In genomic region chr18:76592981-76593381, GRCh38 we compare ENCODE assay signal across 20 cellular contexts.
DNase-seq lines count a peak whose midpoint lies in the region; ATAC-seq and TF ChIP-seq lines count a peak whose summit lies in the region.
"Had no signal": no experiment of that assay in that cellular context is flagged by ENCODE, and none has a peak within 500 bp of the region (broad histone marks: within the 10 kb centered on the region; RNA-seq: fewer than 3 reads in every experiment).

No MANE protein-coding gene starts in this region.

- no peak overlapping the region for H2BK5ac ChIP-seq in mesenchymal stem cell (ENCODE audit: low read depth, low read length, poor library complexity, severe bottlenecking)

- WGBS in mesenchymal stem cell: 25% methylated on average over 10 of the region's 10 CpGs

- POLR2A ChIA-PET in naive thymus-derived CD8-positive, alpha-beta T cell (lab: Charles Lee): no interaction called here

- H3K4me3 ChIP-seq in H7 (ENCODE audit: insufficient read depth, low read depth, low read length) (no peak overlapping the region), cardiac fibroblast (replicated peaks in 1 of 2; ENCODE audit: low read depth in 2 of 2, low read length in 2 of 2) (no peak overlapping the region), mesenchymal stem cell (ENCODE audit: insufficient read depth in 1 of 2, low read depth in 1 of 2, low read length in 2 of 2) (no peak overlapping the region)
- H3K4me3 ChIP-seq: gastroesophageal sphincter had no signal

- peak overlapping the region; percentile 24 for H4K8ac ChIP-seq in mesenchymal stem cell (ENCODE audit: low read length)

- no peak overlapping the region for H2AFZ ChIP-seq in mesenchymal stem cell (ENCODE audit: low read depth, low read length)

- no peak overlapping the region for H3K4ac ChIP-seq in mesenchymal stem cell (ENCODE audit: low read depth in 1 of 2, low read length in 2 of 2)

- H3K27me3 Mint-ChIP-seq in naive thymus-derived CD8-positive, alpha-beta T cell: peaks cover 27 to 71% (median 48%) of the 10 kb centered on the region in 5 donors

- no peak overlapping the region for H3K14ac ChIP-seq in mesenchymal stem cell (ENCODE audit: low read length in 2 of 2)

- no peak for TF ChIP-seq CTCF in cardiac fibroblast (IDR thresholded peaks at IDR 0.05; ENCODE audit: low read depth, low read length)

- no peak overlapping the region for H3K9ac ChIP-seq in mesenchymal stem cell (ENCODE audit: low read length)

- no peaks in the 10 kb centered on the region for H3K79me1 ChIP-seq in mesenchymal stem cell (replicated peaks; ENCODE audit: low read length, poor library complexity, severe bottlenecking)

- H3K27ac ChIP-seq in mesenchymal stem cell (ENCODE audit: low read length, poor library complexity, severe bottlenecking): no peak overlapping the region
- H3K27ac ChIP-seq: gastroesophageal sphincter had no signal

- H3K4me1 ChIP-seq in mesenchymal stem cell (ENCODE audit: control insufficient read depth, insufficient read depth, low read depth, low read length): peaks cover 1% of the 10 kb centered on the region

- peaks cover 0 to 6% (median 0%) of the 10 kb centered on the region in 9 donors for H3K9me3 Mint-ChIP-seq in naive thymus-derived CD8-positive, alpha-beta T cell
- H3K9me3 Mint-ChIP-seq: activated CD4-positive, alpha-beta memory T cell treated with anti-CD3 and anti-CD28 coated beads for 36 hours; activated T-cell treated with anti-CD3 and anti-CD28 coated beads, Interleukin-2, amount 50 U/mL, for 72 hours; effector memory CD8-positive, alpha-beta T cell had no signal

- H2AK5ac ChIP-seq in mesenchymal stem cell (ENCODE audit: low read length, severe bottlenecking): no peak overlapping the region

- H3K23ac ChIP-seq in mesenchymal stem cell (ENCODE audit: low read length in 2 of 2): peak overlapping the region in 1 of 2 experiments; percentile 74

- H2BK120ac ChIP-seq in mesenchymal stem cell (ENCODE audit: low read depth, low read length): no peak overlapping the region

- no peak overlapping the region for H3K4me3 Mint-ChIP-seq in naive thymus-derived CD8-positive, alpha-beta T cell
- H3K4me3 Mint-ChIP-seq: activated CD4-positive, alpha-beta memory T cell treated with anti-CD3 and anti-CD28 coated beads for 36 hours; activated T-cell treated with anti-CD3 and anti-CD28 coated beads, Interleukin-2, amount 50 U/mL, for 72 hours; B cell; effector memory CD8-positive, alpha-beta T cell; immature natural killer cell; memory B cell had no signal

- H3K27me3 ChIP-seq in H7 (ENCODE audit: control insufficient read depth, insufficient read depth, low read length) (no peaks in the 10 kb centered on the region), mesenchymal stem cell (ENCODE audit: control insufficient read depth in 1 of 2, insufficient read depth in 1 of 2, low read length in 2 of 2) (peaks cover 24 to 26% of the 10 kb centered on the region in 2 experiments)

- H3K36me3 ChIP-seq in H7 (replicated peaks; ENCODE audit: control insufficient read depth, insufficient read depth, low read length): no peaks in the 10 kb centered on the region
- no peaks in the 10 kb centered on the region for H3K36me3 ChIP-seq in mesenchymal stem cell (ENCODE audit: control insufficient read depth in 1 of 2, insufficient read depth in 2 of 2, low read depth in 1 of 2, low read length in 2 of 2)
- H3K36me3 ChIP-seq: gastroesophageal sphincter had no signal

- no peak overlapping the region for H2BK12ac ChIP-seq in mesenchymal stem cell (ENCODE audit: low read length in 2 of 2)

- H3K18ac ChIP-seq in mesenchymal stem cell (ENCODE audit: low read depth in 1 of 2, low read length in 2 of 2): no peak overlapping the region

- H4K91ac ChIP-seq in mesenchymal stem cell (ENCODE audit: low read length): no peak overlapping the region

- no peak overlapping the region for H2BK15ac ChIP-seq in mesenchymal stem cell (ENCODE audit: low read depth, poor library complexity, severe bottlenecking)

- H3K4me1 Mint-ChIP-seq in naive thymus-derived CD8-positive, alpha-beta T cell: peaks cover 8 to 12% (median 11%) of the 10 kb centered on the region in 4 donors
- H3K4me1 Mint-ChIP-seq: memory B cell had no signal

- no peak for ATAC-seq in HG02571 (IDR thresholded peaks at IDR 0.05; ENCODE audit: unreplicated experiment)
- ATAC-seq in naive thymus-derived CD8-positive, alpha-beta T cell: no peak
- ATAC-seq: activated T-cell treated with anti-CD3 and anti-CD28 coated beads, Interleukin-2, amount 50 U/mL, for 72 hours; effector memory CD8-positive, alpha-beta T cell; gastroesophageal sphincter; SK-N-SH treated with all-trans-retinoic acid at 6 μM for 48 hours had no signal

- H3K36me3 Mint-ChIP-seq in naive thymus-derived CD8-positive, alpha-beta T cell: peaks cover 0 to 5% (median 0%) of the 10 kb centered on the region in 3 donors
- H3K36me3 Mint-ChIP-seq: activated CD4-positive, alpha-beta memory T cell treated with anti-CD3 and anti-CD28 coated beads for 36 hours; immature natural killer cell; memory B cell had no signal

- DNase-seq in H7 (peak; percentile 68), NCI-H2107 (lab: John Stamatoyannopoulos, UW) (peak; percentile 39), cardiac fibroblast (ENCODE audit: low read depth in 2 of 2) (peak; percentile 17 to 22), mesenchymal stem cell (peak; percentile 56), mesenteric fat pad (ENCODE audit: low spot score) (no peak), cortex of kidney (lab: John Stamatoyannopoulos, UW) (no peak)
- no peak for DNase-seq in naive thymus-derived CD8-positive, alpha-beta T cell
- DNase-seq: activated CD4-positive, alpha-beta memory T cell treated with anti-CD3 and anti-CD28 coated beads for 36 hours; activated T-cell treated with anti-CD3 and anti-CD28 coated beads, Interleukin-2, amount 50 U/mL, for 72 hours; central memory CD4-positive, alpha-beta T cell; DMS 273 treated with DMSO at 0.1 percent for 48 hours; effector memory CD8-positive, alpha-beta T cell; immature natural killer cell; NCI-H2171 treated with DMSO at 0.1 percent for 48 hours; stimulated activated CD4-positive, alpha-beta T cell treated with anti-CD3 and anti-CD28 coated beads, Interleukin-4, amount 100 ng/mL, for 24 hours had no signal

- no peak overlapping the region for H3K4me2 ChIP-seq in mesenchymal stem cell (ENCODE audit: low read length, poor library complexity, severe bottlenecking)

- H3K9me3 ChIP-seq in mesenchymal stem cell (ENCODE audit: control insufficient read depth, low read length): no peaks in the 10 kb centered on the region
- H3K9me3 ChIP-seq: gastroesophageal sphincter had no signal

- peak overlapping the region in 1 of 10 donors; percentile 57 for H3K27ac Mint-ChIP-seq in naive thymus-derived CD8-positive, alpha-beta T cell
- H3K27ac Mint-ChIP-seq: activated CD4-positive, alpha-beta memory T cell treated with anti-CD3 and anti-CD28 coated beads for 36 hours; activated T-cell treated with anti-CD3 and anti-CD28 coated beads, Interleukin-2, amount 50 U/mL, for 72 hours; B cell; effector memory CD8-positive, alpha-beta T cell; immature natural killer cell; memory B cell had no signal

Comparison
In these comparisons a context has a peak if more than half of its experiments do, and no peak if none do; other contexts are left out.
1. DNase-seq: peak in H7 (single experiment), NCI-H2107 (single experiment), cardiac fibroblast (2 of 2) and mesenchymal stem cell (single experiment); none in mesenteric fat pad (single experiment), naive thymus-derived CD8-positive, alpha-beta T cell (0 of 10) and cortex of kidney (single experiment).